ENCODE assay signal across 8 cellular contexts in genomic region chr16:85416267-85417109, GRCh38.
DNase-seq lines count a peak whose midpoint lies in the region; ATAC-seq and TF ChIP-seq lines count a peak whose summit lies in the region.

No MANE protein-coding gene starts in this region.

- H3K4me1 ChIP-seq in GM23338 (ENCODE audit: insufficient read depth) (peaks cover 6% of the 10 kb centered on the region; the same call in 1 of the 2 replicates), PC-3 (ENCODE audit: insufficient read depth, low read length) (no peaks in the 10 kb centered on the region)

- no peak overlapping the region for H3K4me3 Mint-ChIP-seq in GM23338

- H3F3A ChIP-seq in GM23338 (replicated peaks; ENCODE audit: low read depth) (no peaks in the 10 kb centered on the region), PC-3 (ENCODE audit: low read length, unreplicated experiment) (no peaks in the 10 kb centered on the region)

- H3K9me3 Mint-ChIP-seq in GM23338: peaks cover 3% of the 10 kb centered on the region; the same call in 2 of the 3 replicates

- CTCF ChIA-PET in PC-3 (lab: Charles Lee): interaction anchor here (0.6 to 0.7 kb wide), 6 partner anchors 15 to 199 kb away, joined by 3 to 7 read pairs (median 4); partner anchors contain the start of gene GSE1

- H3K27me3 Mint-ChIP-seq in GM23338 (ENCODE audit: insufficient read depth, low read depth, poor library complexity): peaks cover 17% of the 10 kb centered on the region

- no peaks in the 10 kb centered on the region for H3K27me3 ChIP-seq in GM23338 (ENCODE audit: insufficient read depth)
- no peaks in the 10 kb centered on the region for H3K27me3 ChIP-seq in PC-3 (ENCODE audit: low read length)

- ATAC-seq in GM23338 (peak; percentile 84), PC-3 (peak; percentile 74), HG02759 (IDR thresholded peaks at IDR 0.05; ENCODE audit: unreplicated experiment) (no peak), HG03175 (IDR thresholded peaks at IDR 0.05; ENCODE audit: unreplicated experiment) (no peak)

- POLR2A ChIA-PET in PC-3 (lab: Charles Lee; ENCODE audit: unreplicated experiment): no interaction called here

- intact Hi-C loops in PC-3 (cut with micrococcal nuclease): no loop called here

- TF ChIP-seq CTCF in AG10803 (conservative IDR thresholded peaks at IDR 0.05; ENCODE audit: low read length): peak; percentile 67
- peak; percentile 77 to 87 for TF ChIP-seq CTCF in GM23338 (conservative IDR thresholded peaks at IDR 0.05; ENCODE audit: low read depth in 2 of 2)
- peak; percentile 68 for TF ChIP-seq CTCF in PC-3 (conservative IDR thresholded peaks at IDR 0.05; ENCODE audit: low read depth, low read length)
- peak; percentile 68 for TF ChIP-seq CTCF in foreskin fibroblast (IDR thresholded peaks at IDR 0.05; ENCODE audit: low read depth, low read length)
- TF ChIP-seq CTCF in retinal pigment epithelial cell (conservative IDR thresholded peaks at IDR 0.05; ENCODE audit: low read depth, low read length): peak; percentile 77

- no peak overlapping the region for H3K27ac ChIP-seq in GM23338 (ENCODE audit: low read depth)
- H3K27ac ChIP-seq in PC-3 (ENCODE audit: low read length): no peak overlapping the region

- peaks cover 14% of the 10 kb centered on the region for H3K4me1 Mint-ChIP-seq in GM23338

- H4K20me1 ChIP-seq in GM23338 (replicated peaks; ENCODE audit: insufficient read depth) (peaks cover 6% of the 10 kb centered on the region), PC-3 (ENCODE audit: low read length) (no peaks in the 10 kb centered on the region)

- no peak overlapping the region for H3K27ac Mint-ChIP-seq in GM23338

- H3K36me3 ChIP-seq in GM23338 (ENCODE audit: insufficient read depth): no peaks in the 10 kb centered on the region
- H3K36me3 ChIP-seq in PC-3 (ENCODE audit: low read depth, low read length): no peaks in the 10 kb centered on the region

- no peak overlapping the region for H3K4me3 ChIP-seq in AG10803 (ENCODE audit: low read length)
- H3K4me3 ChIP-seq in GM23338: no peak overlapping the region
- H3K4me3 ChIP-seq in PC-3 (ENCODE audit: low read length): no peak overlapping the region; the same call in 1 of the 2 replicates
- H3K4me3 ChIP-seq in foreskin fibroblast (ENCODE audit: low read depth in 1 of 2, low read length in 2 of 2): no peak overlapping the region
- H3K4me3 ChIP-seq in retinal pigment epithelial cell (ENCODE audit: low read length): no peak overlapping the region

- DNase-seq in AG10803 (ENCODE audit: low read depth) (peak; percentile 31), GM23338 (ENCODE audit: low spot score) (peak; percentile 80), PC-3 (peak; percentile 71), activated T-cell treated with anti-CD3 and anti-CD28 coated beads for 48 hours (ENCODE audit: low read depth) (peak; percentile 72), foreskin fibroblast (peak in 1 of 2 donors; percentile 49), retinal pigment epithelial cell (ENCODE audit: low read depth) (no peak)

- H3K4me2 ChIP-seq in GM23338 (no peak overlapping the region), PC-3 (ENCODE audit: low read length) (peak overlapping the region; percentile 39; the same call in 1 of the 2 replicates)

- H3K79me2 ChIP-seq in GM23338 (replicated peaks; ENCODE audit: insufficient read depth): no peaks in the 10 kb centered on the region
- H3K79me2 ChIP-seq in PC-3 (ENCODE audit: low read length): no peaks in the 10 kb centered on the region

- no peak overlapping the region for H3K9ac ChIP-seq in PC-3 (ENCODE audit: low read length)

- no TSS peak for BruUV-seq in PC-3 (replicated peaks; lab: Mats Ljungman, UMichigan)

- H2AFZ ChIP-seq in GM23338 (no peak overlapping the region), PC-3 (ENCODE audit: low read length) (peak overlapping the region; percentile 57; the same call in 1 of the 2 replicates)

- no peaks in the 10 kb centered on the region for H3K9me3 ChIP-seq in PC-3 (ENCODE audit: low read length)

- H3K9me2 ChIP-seq in GM23338 (ENCODE audit: insufficient read depth) (no peaks in the 10 kb centered on the region), PC-3 (replicated peaks; ENCODE audit: low read length) (no peaks in the 10 kb centered on the region)

- H3K36me3 Mint-ChIP-seq in GM23338 (ENCODE audit: low read depth): 0 out of 3 replicates have a peak, but pooled peaks cover 3% of the 10 kb centered on the region

TF ChIP-seq in GM23338, 12 proteins besides CTCF, POLR2A, EP300 and RAD21 (continues in another document):
- TF ChIP-seq ZNF331 (CRISPR knock-in tag; IDR thresholded peaks at IDR 0.05; ENCODE audit: low read depth) (no peak), EZH2phosphoT487 (IDR thresholded peaks at IDR 0.05; ENCODE audit: unreplicated experiment) (no peak), JUNB (IDR thresholded peaks at IDR 0.05; ENCODE audit: unreplicated experiment) (no peak), CREB1 (CRISPR knock-in tag; IDR thresholded peaks at IDR 0.05; ENCODE audit: low read depth) (peak; percentile 29; the same call in 1 of the 2 replicates), ZNF462 (CRISPR knock-in tag; IDR thresholded peaks at IDR 0.05) (no peak)

Comparison
In these comparisons a context has a peak if more than half of its experiments do, and no peak if none do; other contexts are left out.
1. ATAC-seq: peak in GM23338 (single experiment) and PC-3 (single experiment); none in HG02759 (single experiment) and HG03175 (single experiment).
2. Peak in every context shown above with its lines, with median percentiles within 50 percentile points of each other: CTCF ChIP-seq.